In genomic region chr2:78940998-78941397, GRCh38 we compare ENCODE assay signal across 18 cellular contexts.
"Had no signal": no experiment of that assay in that cellular context is flagged by ENCODE, and none has a peak within 500 bp of the region (broad histone marks: within the 10 kb centered on the region; RNA-seq: fewer than 3 reads in every experiment).

No MANE protein-coding gene starts in this region.

- H3K36me3 ChIP-seq: brain microvascular endothelial cell, gastroesophageal sphincter, left ventricle myocardium inferior, prostate gland had no signal

- ATAC-seq: activated CD8-positive, alpha-beta T cell treated with anti-CD3 and anti-CD28 coated beads, Interleukin-2, amount 10 ng/mL, durations not matched to agents 7 days and 5 days; gastroesophageal sphincter; natural killer cell treated with Interleukin-12 subunit alpha and Interleukin-12 subunit beta and Interleukin-15 and Interleukin-18, amount 100 ng/mL, for 72 hours; sciatic nerve had no signal

- H3K27me3 ChIP-seq: brain microvascular endothelial cell, gastroesophageal sphincter had no signal

- H3K27ac ChIP-seq: brain microvascular endothelial cell, gastroesophageal sphincter, left ventricle myocardium inferior, prostate gland had no signal

- H3K4me3 ChIP-seq: gastroesophageal sphincter, left ventricle myocardium inferior, prostate gland had no signal

- H3K4me1 ChIP-seq: gastroesophageal sphincter, left ventricle myocardium inferior, prostate gland had no signal

- DNase-seq: activated B cell treated with CpG ODN at 0.5 μM for 24 hours; activated CD4-positive, alpha-beta T cell treated with anti-CD3 and anti-CD28 coated beads for 48 hours; activated CD8-positive, alpha-beta memory T cell treated with anti-CD3 and anti-CD28 coated beads, Interleukin-2, amount 50 U/mL, for 4 hours; activated CD8-positive, alpha-beta T cell treated with anti-CD3 and anti-CD28 coated beads, Interleukin-2, amount 10 ng/mL, durations not matched to agents 7 days and 5 days; activated gamma-delta T cell; activated naive CD8-positive, alpha-beta T cell treated with anti-CD3 and anti-CD28 coated beads, Interleukin-2, amount 10 ng/mL, durations not matched to agents 7 days and 5 days; activated T-cell treated with anti-CD3 and anti-CD28 coated beads, Interleukin-2, amount 50 U/mL, for 48 hours; anterior cingulate cortex; brain microvascular endothelial cell; cerebellar nuclear complex; effector memory CD4-positive, alpha-beta T cell; left ventricle myocardium inferior; T-helper 2 cell had no signal

- H3K9me3 ChIP-seq: prostate gland had no signal

- FAIRE-seq: keratinocyte had no signal
